In genomic region chrX:40733691-40734090, GRCh38 we compare ENCODE assay signal across 10 cellular contexts. TPM values are rescaled to one million over a fixed set of nuclear protein-coding genes. Genes with fewer than 3 reads are reported as not detected.
DNase-seq lines count a peak whose midpoint lies in the region; ATAC-seq and TF ChIP-seq lines count a peak whose summit lies in the region.
"Had no signal": no experiment of that assay in that cellular context is flagged by ENCODE, and none has a peak within 500 bp of the region (broad histone marks: within the 10 kb centered on the region; RNA-seq: fewer than 3 reads in every experiment).

No MANE protein-coding gene starts in this region.

- H3K27ac Mint-ChIP-seq in activated CD8-positive, alpha-beta T cell treated with anti-CD3 and anti-CD28 coated beads, Interleukin-2, amount 10 ng/mL, durations not matched to agents 7 days and 5 days: peak overlapping the region; percentile 7

- no peaks in the 10 kb centered on the region for H3K9me3 Mint-ChIP-seq in activated CD8-positive, alpha-beta T cell treated with anti-CD3 and anti-CD28 coated beads, Interleukin-2, amount 10 ng/mL, durations not matched to agents 7 days and 5 days (ENCODE audit: insufficient read depth)

- CTCF ChIA-PET in activated CD8-positive, alpha-beta T cell treated with anti-CD3 and anti-CD28 coated beads, Interleukin-2, amount 10 ng/mL, durations not matched to agents 7 days and 5 days (lab: Charles Lee): no interaction called here

- ATAC-seq in Right ventricle myocardium superior (ENCODE audit: poor library complexity): no peak
- ATAC-seq in activated CD8-positive, alpha-beta T cell treated with anti-CD3 and anti-CD28 coated beads, Interleukin-2, amount 10 ng/mL, durations not matched to agents 7 days and 5 days: no peak
- ATAC-seq: foreskin keratinocyte had no signal

- POLR2A ChIA-PET in activated CD8-positive, alpha-beta T cell treated with anti-CD3 and anti-CD28 coated beads, Interleukin-2, amount 10 ng/mL, durations not matched to agents 7 days and 5 days (lab: Charles Lee): no interaction called here

- TF ChIP-seq CTCF in cardiac muscle cell (IDR thresholded peaks at IDR 0.05; ENCODE audit: low read depth, low read length) (no peak), tibial artery (IDR thresholded peaks at IDR 0.05) (no peak)

- H3K4me1 ChIP-seq in cardiac muscle cell (ENCODE audit: low read depth) (no peaks in the 10 kb centered on the region), iPS-18a (ENCODE audit: control insufficient read depth, low read depth, low read length) (peaks cover 3% of the 10 kb centered on the region), tibial artery (peaks cover 0 to 41% (median 9%) of the 10 kb centered on the region in 4 donors)
- H3K4me1 ChIP-seq: foreskin keratinocyte had no signal

- H3K9ac ChIP-seq in iPS-18a (ENCODE audit: low read length): peak overlapping the region; percentile 75

- intact Hi-C loops in Right ventricle myocardium superior (cut with DNase I): no loop called here
- intact Hi-C loops in tibial artery (cut with DNase I; ENCODE audit: low total_unique reads): no loop called here

- no peaks in the 10 kb centered on the region for H3K27me3 Mint-ChIP-seq in activated CD8-positive, alpha-beta T cell treated with anti-CD3 and anti-CD28 coated beads, Interleukin-2, amount 10 ng/mL, durations not matched to agents 7 days and 5 days (ENCODE audit: low read depth)

- H3K36me3 Mint-ChIP-seq in activated CD8-positive, alpha-beta T cell treated with anti-CD3 and anti-CD28 coated beads, Interleukin-2, amount 10 ng/mL, durations not matched to agents 7 days and 5 days (ENCODE audit: low read depth): peaks cover 16% of the 10 kb centered on the region

- no peaks in the 10 kb centered on the region for H3K27me3 ChIP-seq in cardiac muscle cell
- H3K27me3 ChIP-seq in iPS-18a (ENCODE audit: control insufficient read depth, insufficient read depth, low read length): no peaks in the 10 kb centered on the region
- no peaks in the 10 kb centered on the region for H3K27me3 ChIP-seq in tibial artery
- H3K27me3 ChIP-seq: foreskin keratinocyte had no signal

- H3K4me1 Mint-ChIP-seq in activated CD8-positive, alpha-beta T cell treated with anti-CD3 and anti-CD28 coated beads, Interleukin-2, amount 10 ng/mL, durations not matched to agents 7 days and 5 days (ENCODE audit: low read depth): peaks cover 52% of the 10 kb centered on the region

- H3K4me3 ChIP-seq in cardiac muscle cell: peak overlapping the region; percentile 78
- H3K4me3 ChIP-seq in iPS-18a (ENCODE audit: low read length): peak overlapping the region; percentile 84
- H3K4me3 ChIP-seq in tibial artery: peak overlapping the region; percentile 86 to 87

- H3K9me3 ChIP-seq in cardiac muscle cell (ENCODE audit: low read depth) (no peaks in the 10 kb centered on the region), iPS-18a (ENCODE audit: control insufficient read depth, low read depth, low read length) (no peaks in the 10 kb centered on the region), tibial artery (no peaks in the 10 kb centered on the region)

- no peak overlapping the region for H3K27ac ChIP-seq in cardiac muscle cell
- no peak overlapping the region for H3K27ac ChIP-seq in iPS-18a (ENCODE audit: low read length)
- no peak overlapping the region for H3K27ac ChIP-seq in tibial artery
- H3K27ac ChIP-seq: foreskin keratinocyte had no signal

- H3K4me3 Mint-ChIP-seq in activated CD8-positive, alpha-beta T cell treated with anti-CD3 and anti-CD28 coated beads, Interleukin-2, amount 10 ng/mL, durations not matched to agents 7 days and 5 days: peak overlapping the region; percentile 86

- DNase-seq in cardiac muscle cell (ENCODE audit: low read depth in 1 of 2, low spot score in 1 of 2): peak in 1 of 2 donors; percentile 21
- no peak for DNase-seq in Right ventricle myocardium superior
- no peak for DNase-seq in activated CD8-positive, alpha-beta T cell treated with anti-CD3 and anti-CD28 coated beads, Interleukin-2, amount 10 ng/mL, durations not matched to agents 7 days and 5 days
- no peak for DNase-seq in tibial artery
- no peak for DNase-seq in SIG-M5 treated with dmso at 0.1 percent for 504 hours (lab: John Stamatoyannopoulos, UW; ENCODE audit: unreplicated experiment)
- no peak for DNase-seq in HT-29 (ENCODE audit: low spot score)
- no peak for DNase-seq in hypothalamus (lab: John Stamatoyannopoulos, UW)
- DNase-seq: foreskin keratinocyte; stimulated activated CD4-positive, alpha-beta T cell treated with anti-CD3 and anti-CD28 coated beads, Interleukin-4, amount 100 ng/mL, for 24 hours had no signal

- H3K36me3 ChIP-seq in cardiac muscle cell: no peaks in the 10 kb centered on the region
- peaks cover under 1% of the 10 kb centered on the region for H3K36me3 ChIP-seq in iPS-18a (ENCODE audit: control insufficient read depth, low read depth, low read length)
- H3K36me3 ChIP-seq in tibial artery: no peaks in the 10 kb centered on the region

RNA-seq across cellular contexts. Expression of gene MED14, which starts 1.7 kb away (rescaled TPM):
- total RNA-seq in cardiac muscle cell (15.3 and 26.7 TPM in 2 replicates), Right ventricle myocardium superior (23.9 TPM)
- polyA plus RNA-seq in cardiac muscle cell: 11.0 and 23.7 TPM in 2 replicates
- 10 to 100 TPM; 40.8 to 41.3 TPM for total RNA-seq in activated CD8-positive, alpha-beta T cell treated with anti-CD3 and anti-CD28 coated beads, Interleukin-2, amount 10 ng/mL, durations not matched to agents 7 days and 5 days
- total RNA-seq in HT-29 (2014; rRNA removed; shearing (Covaris generic)): 9.1 and 12.8 TPM in 2 replicates
